Comparison of ENCODE assay signal across 9 cellular contexts in genomic region chr3:161390200-161390599, GRCh38. TPM values are rescaled to one million over a fixed set of nuclear protein-coding genes. Genes with fewer than 3 reads are reported as not detected.
"Had no signal": no experiment of that assay in that cellular context is flagged by ENCODE, and none has a peak within 500 bp of the region (broad histone marks: within the 10 kb centered on the region; RNA-seq: fewer than 3 reads in every experiment).

No MANE protein-coding gene starts in this region.

- H3K4me1 ChIP-seq: HAP-1 had no signal

- FAIRE-seq: HepG2 had no signal

- H3K9me3 ChIP-seq: HAP-1 had no signal

- H3K27ac ChIP-seq: GM23248, HL-60 had no signal

- ATAC-seq: HCT116, HepG2 had no signal

- H3K36me3 ChIP-seq: HAP-1 had no signal

- DNase-seq: GM23248, GOT3, H7, HFFc6 had no signal

- H3K4me3 ChIP-seq: GM23248, HAP-1 had no signal

RNA-seq across cellular contexts. Expression of gene SPTSSB, which starts 18.9 kb away (rescaled TPM):
- total RNA-seq: GM23248, H4, HFFc6 had no signal
